8 cellular contexts compared by ENCODE assay signal in the genomic region with DNA sequence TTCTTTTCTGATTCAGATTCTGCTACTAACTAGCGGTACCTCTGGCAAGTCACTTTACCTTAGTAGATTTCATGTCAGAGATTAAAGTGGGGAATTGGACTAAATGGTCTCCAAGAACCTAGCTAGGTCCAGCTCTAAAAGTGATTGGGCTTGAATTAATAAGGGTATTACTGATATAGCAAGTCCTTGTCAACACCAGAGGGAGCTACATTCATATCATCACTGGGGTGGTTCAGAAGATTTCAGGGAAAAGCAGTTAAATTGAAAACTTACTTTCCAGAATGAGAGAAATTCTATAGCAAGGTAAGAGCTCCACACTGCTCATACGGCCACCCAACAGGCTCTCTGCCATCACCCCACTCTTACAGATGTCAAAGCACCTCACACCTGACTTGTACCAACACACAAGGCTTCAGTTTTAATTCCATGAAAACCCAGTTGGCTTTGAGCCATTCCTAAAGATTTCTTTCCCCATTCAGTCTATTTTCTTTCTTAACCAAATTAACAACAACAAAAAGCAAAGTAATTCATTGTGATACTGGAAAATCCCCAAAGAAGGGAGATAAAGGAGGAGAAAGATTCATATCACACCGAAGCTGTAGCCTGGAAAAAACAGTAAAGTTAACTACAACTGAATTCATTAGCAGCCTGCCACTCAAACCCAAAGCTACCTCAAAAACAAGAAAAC. TPM values are rescaled to one million over a fixed set of nuclear protein-coding genes. Genes with fewer than 3 reads are reported as not detected.
A peak's percentile ranks its signal among the peaks of the same experiment; 100 is the strongest.
DNase-seq lines count a peak whose midpoint lies in the region; ATAC-seq and TF ChIP-seq lines count a peak whose summit lies in the region.

No MANE protein-coding gene starts in this region.

- no peaks in the 10 kb centered on the region for H4K20me1 ChIP-seq in SK-N-SH (ENCODE audit: insufficient read depth)

- no peak overlapping the region for H2AFZ ChIP-seq in SK-N-SH (ENCODE audit: low read depth)

- H3K4me2 ChIP-seq in SK-N-SH = no peak overlapping the region

- no peaks in the 10 kb centered on the region for H3K9me2 ChIP-seq in SK-N-SH

- intact Hi-C loops in mucosa of descending colon (cut with DNase I, micrococcal nuclease) = loop anchor here (10.0 kb wide), 1 partner anchor 208 kb away; no protein-coding TSS in a partner anchor

- peak; percentile 76 for TF ChIP-seq RAD21 in SK-N-SH (IDR thresholded peaks at IDR 0.05; ENCODE audit: low read length)

- DNase-seq in AG04449 (ENCODE audit: low read depth, low spot score) (peak; percentile 4), SK-N-SH (peak; percentile 45), glomerular visceral epithelial cell (ENCODE audit: extremely low spot score) (peak; percentile 37), type B pancreatic cell (ENCODE audit: extremely low spot score, unreplicated experiment) (no peak), mucosa of descending colon (no peak)
- DNase-seq in stimulated activated CD4-positive, alpha-beta T cell treated with anti-CD3 and anti-CD28 coated beads, Interleukin-12 subunit alpha, Interleukin-12 subunit beta, amount 100 ng/mL, for 4 hours = no peak
- no peak for DNase-seq in activated CD4-positive, alpha-beta T cell treated with anti-CD3 and anti-CD28 coated beads, Interleukin-2, amount 10 ng/mL, durations not matched to agents 7 days and 5 days

- peaks cover 10% of the 10 kb centered on the region for H3F3A ChIP-seq in SK-N-SH (replicated peaks; ENCODE audit: insufficient read depth)

- H3K9ac ChIP-seq in SK-N-SH = no peak overlapping the region

- H3K9me3 ChIP-seq in SK-N-SH (no peaks in the 10 kb centered on the region), mucosa of descending colon (no peaks in the 10 kb centered on the region)

- H3K36me3 ChIP-seq in SK-N-SH (replicated peaks in 1 of 2; ENCODE audit: control insufficient read depth in 1 of 2, insufficient read depth in 2 of 2, low read length in 1 of 2) (peaks cover 0 to 13% of the 10 kb centered on the region in 2 experiments), mucosa of descending colon (ENCODE audit: low read depth) (no peaks in the 10 kb centered on the region)

- H3K36me3 Mint-ChIP-seq in type B pancreatic cell = peaks cover 14% of the 10 kb centered on the region
- peaks cover 21% of the 10 kb centered on the region for H3K36me3 Mint-ChIP-seq in activated CD4-positive, alpha-beta T cell treated with anti-CD3 and anti-CD28 coated beads, Interleukin-2, amount 10 ng/mL, durations not matched to agents 7 days and 5 days (ENCODE audit: low read depth)

- H3K4me1 Mint-ChIP-seq in type B pancreatic cell (ENCODE audit: unreplicated experiment) = peaks cover 15% of the 10 kb centered on the region
- H3K4me1 Mint-ChIP-seq in activated CD4-positive, alpha-beta T cell treated with anti-CD3 and anti-CD28 coated beads, Interleukin-2, amount 10 ng/mL, durations not matched to agents 7 days and 5 days = peaks cover 43% of the 10 kb centered on the region

- peaks cover 3% of the 10 kb centered on the region for H3K9me3 Mint-ChIP-seq in type B pancreatic cell
- H3K9me3 Mint-ChIP-seq in activated CD4-positive, alpha-beta T cell treated with anti-CD3 and anti-CD28 coated beads, Interleukin-2, amount 10 ng/mL, durations not matched to agents 7 days and 5 days = no peaks in the 10 kb centered on the region

- ATAC-seq in mucosa of descending colon = no peak

- no peak overlapping the region for H3K27ac Mint-ChIP-seq in type B pancreatic cell
- H3K27ac Mint-ChIP-seq in activated CD4-positive, alpha-beta T cell treated with anti-CD3 and anti-CD28 coated beads, Interleukin-2, amount 10 ng/mL, durations not matched to agents 7 days and 5 days = no peak overlapping the region

- H3K79me2 ChIP-seq in SK-N-SH (ENCODE audit: insufficient read depth) = no peaks in the 10 kb centered on the region

- no peak overlapping the region for H3K4me3 ChIP-seq in AG04449 (ENCODE audit: low read depth, low read length)
- no peak overlapping the region for H3K4me3 ChIP-seq in SK-N-SH (ENCODE audit: low read depth in 2 of 2, low read length in 1 of 2)
- no peak overlapping the region for H3K4me3 ChIP-seq in mucosa of descending colon

- H3K27ac ChIP-seq in SK-N-SH (ENCODE audit: low read depth in 2 of 2, low read length in 1 of 2) = no peak overlapping the region

- CTCF ChIA-PET in AG04449 (lab: Yijun Ruan, JAX) (interaction anchor here (0.7 to 5.8 kb wide), 43 partner anchors 11 to 230 kb away, joined by 3 to 77 read pairs (median 6); a partner anchor contains a TSS), SK-N-SH (lab: Yijun Ruan, JAX) (interaction anchor here (0.7 to 3.1 kb wide), 28 partner anchors 10 to 230 kb away, joined by 3 to 17 read pairs (median 4); a partner anchor contains a TSS)
- CTCF ChIA-PET in activated CD4-positive, alpha-beta T cell treated with anti-CD3 and anti-CD28 coated beads, Interleukin-2, amount 10 ng/mL, durations not matched to agents 7 days and 5 days (lab: Charles Lee) = interaction anchor here (0.7 to 3.9 kb wide), 17 partner anchors 11 to 708 kb away, joined by 3 to 20 read pairs (median 3); a partner anchor contains a TSS

- WGBS in SK-N-SH (ENCODE audit: low lambda C conversion rate) = 65% methylated on average over 3 of the region's 3 CpGs

- H3K4me1 ChIP-seq in SK-N-SH (ENCODE audit: control insufficient read depth in 1 of 2, insufficient read depth in 2 of 2, low read depth in 1 of 2, low read length in 1 of 2) (peaks cover 0 to 6% of the 10 kb centered on the region in 2 experiments; a peak in 2 of 4 replicates), mucosa of descending colon (ENCODE audit: low read depth) (no peaks in the 10 kb centered on the region)

- no peak overlapping the region for H3K4me3 Mint-ChIP-seq in type B pancreatic cell
- H3K4me3 Mint-ChIP-seq in activated CD4-positive, alpha-beta T cell treated with anti-CD3 and anti-CD28 coated beads, Interleukin-2, amount 10 ng/mL, durations not matched to agents 7 days and 5 days = no peak overlapping the region

- POLR2A ChIA-PET in AG04449 (lab: Yijun Ruan, JAX) = interaction anchor here (0.9 kb wide), 1 partner anchor 147 kb away, joined by 3 read pairs; a partner anchor contains a TSS
- POLR2A ChIA-PET in SK-N-SH (lab: Yijun Ruan, JAX) = no interaction called here
- POLR2A ChIA-PET in activated CD4-positive, alpha-beta T cell treated with anti-CD3 and anti-CD28 coated beads, Interleukin-2, amount 10 ng/mL, durations not matched to agents 7 days and 5 days (lab: Charles Lee) = no interaction called here

- no peak for TF ChIP-seq EP300 in SK-N-SH (IDR thresholded peaks at IDR 0.05; ENCODE audit: borderline replicate concordance in 1 of 2, low read depth in 1 of 2, low read length in 1 of 2)

- H3K27me3 ChIP-seq in SK-N-SH (ENCODE audit: insufficient read depth) = no peaks in the 10 kb centered on the region

- no peaks in the 10 kb centered on the region for H3K27me3 Mint-ChIP-seq in type B pancreatic cell
- H3K27me3 Mint-ChIP-seq in activated CD4-positive, alpha-beta T cell treated with anti-CD3 and anti-CD28 coated beads, Interleukin-2, amount 10 ng/mL, durations not matched to agents 7 days and 5 days = no peaks in the 10 kb centered on the region

- TF ChIP-seq CTCF in AG04449 (IDR thresholded peaks at IDR 0.05; ENCODE audit: insufficient read depth, low read length, missing control alignments) = peak; percentile 35
- peak; percentile 41 for TF ChIP-seq CTCF in GM12873 (IDR thresholded peaks at IDR 0.05; ENCODE audit: insufficient read depth, low read depth, low read length, missing control alignments)
- peak; percentile 56 for TF ChIP-seq CTCF in SK-N-SH (IDR thresholded peaks at IDR 0.05)
- TF ChIP-seq CTCF in type B pancreatic cell (conservative IDR thresholded peaks at IDR 0.05) = peak; percentile 66
- TF ChIP-seq CTCF in mucosa of descending colon (IDR thresholded peaks at IDR 0.05) = no peak

TF ChIP-seq in SK-N-SH, 30 proteins besides CTCF, POLR2A, EP300 and RAD21:
- peak; percentile 75 for TF ChIP-seq SMC3 (IDR thresholded peaks at IDR 0.05; ENCODE audit: low read depth, low read length)
- TF ChIP-seq POLR2AphosphoS5 (IDR thresholded peaks at IDR 0.05; ENCODE audit: low read depth, low read length) = no peak

RNA-seq across cellular contexts. Expression of a gene that starts 38.0 kb away (rescaled TPM):
- 0.18 and 0.63 TPM in 2 replicates for polyA plus RNA-seq in SK-N-SH (2012; rRNA removed)
- 0.14 and 0.46 TPM in 2 replicates for polyA plus RNA-seq in SK-N-SH (2012; cell fraction: cytosol; rRNA removed)
- 1.2 and 1.4 TPM in 2 replicates for polyA plus RNA-seq in SK-N-SH (2012; cell fraction: nucleus; rRNA removed)
- total RNA-seq in type B pancreatic cell (ENCODE audit: low replicate concordance) (13.8 TPM in 2 replicates), mucosa of descending colon (10 to 100 TPM in 1 of 3 donors, 1 to 10 TPM in 2; 3.1 to 12.3 (median 7.4) TPM)
- 100 to 1,000 TPM; 423 to 424 TPM for total RNA-seq in activated CD4-positive, alpha-beta T cell treated with anti-CD3 and anti-CD28 coated beads, Interleukin-2, amount 10 ng/mL, durations not matched to agents 7 days and 5 days

Comparison
In these comparisons a context has a peak if more than half of its experiments do, and no peak if none do; other contexts are left out.
1. DNase-seq: peak in AG04449 (single experiment), SK-N-SH (single experiment) and glomerular visceral epithelial cell (single experiment); none in type B pancreatic cell (single experiment), stimulated activated CD4-positive, alpha-beta T cell treated with anti-CD3 and anti-CD28 coated beads, Interleukin-12 subunit alpha, Interleukin-12 subunit beta, amount 100 ng/mL, for 4 hours (single experiment), activated CD4-positive, alpha-beta T cell treated with anti-CD3 and anti-CD28 coated beads, Interleukin-2, amount 10 ng/mL, durations not matched to agents 7 days and 5 days (single experiment) and mucosa of descending colon (0 of 3).
2. RNA of a gene that starts 38.0 kb away (total RNA-seq): 423 to 424 TPM in activated CD4-positive, alpha-beta T cell treated with anti-CD3 and anti-CD28 coated beads, Interleukin-2, amount 10 ng/mL, durations not matched to agents 7 days and 5 days; 13.8 TPM in type B pancreatic cell and 3.1 to 12.3 TPM in mucosa of descending colon; every median in the first group is over 10 times any median in the second.